Comparison of ENCODE assay signal across 8 cellular contexts in genomic region chr7:134547738-134548054, GRCh38. TPM values are rescaled to one million over a fixed set of nuclear protein-coding genes. Genes with fewer than 3 reads are reported as not detected.
DNase-seq lines count a peak whose midpoint lies in the region; ATAC-seq and TF ChIP-seq lines count a peak whose summit lies in the region.

No MANE protein-coding gene starts in this region.

- H3K79me2 ChIP-seq in hepatocyte (no peaks in the 10 kb centered on the region), smooth muscle cell (ENCODE audit: low read depth) (no peaks in the 10 kb centered on the region)

- peak overlapping the region; percentile 32 for H3K9ac ChIP-seq in smooth muscle cell (ENCODE audit: low read depth)

- H2AFZ ChIP-seq in hepatocyte (peak overlapping the region; percentile 19), smooth muscle cell (ENCODE audit: low read depth) (peak overlapping the region; percentile 80)

- peak overlapping the region; percentile 70 for H3K4me2 ChIP-seq in hepatocyte
- peak overlapping the region; percentile 86 for H3K4me2 ChIP-seq in smooth muscle cell

- peak; percentile 33 for DNase-seq in 8988T
- no peak for DNase-seq in activated naive CD8-positive, alpha-beta T cell treated with anti-CD3 and anti-CD28 coated beads for 36 hours
- peak; percentile 85 for DNase-seq in hepatocyte (ENCODE audit: low spot score)
- no peak for DNase-seq in smooth muscle cell (lab: John Stamatoyannopoulos, UW; ENCODE audit: unreplicated experiment)
- no peak for DNase-seq in NCI-H2196 (lab: John Stamatoyannopoulos, UW; ENCODE audit: unreplicated experiment)
- no peak for DNase-seq in DMS 273 (lab: John Stamatoyannopoulos, UW; ENCODE audit: unreplicated experiment)

- no peak overlapping the region for H3K27ac Mint-ChIP-seq in activated naive CD8-positive, alpha-beta T cell treated with anti-CD3 and anti-CD28 coated beads for 36 hours

- H3K27ac ChIP-seq in hepatocyte = peak overlapping the region; percentile 36
- H3K27ac ChIP-seq in smooth muscle cell (ENCODE audit: low read depth) = no peak overlapping the region

- peaks cover 5% of the 10 kb centered on the region for H3K4me1 ChIP-seq in hepatocyte (ENCODE audit: insufficient read depth)
- peaks cover 26% of the 10 kb centered on the region for H3K4me1 ChIP-seq in smooth muscle cell (ENCODE audit: low read depth)

- H3K27me3 Mint-ChIP-seq in activated naive CD8-positive, alpha-beta T cell treated with anti-CD3 and anti-CD28 coated beads for 36 hours = peaks cover 13% of the 10 kb centered on the region

- H3K9me2 ChIP-seq in hepatocyte (replicated peaks; ENCODE audit: insufficient read depth) = no peaks in the 10 kb centered on the region

- H3F3A ChIP-seq in smooth muscle cell (ENCODE audit: low read depth) = peaks cover 7% of the 10 kb centered on the region

- TF ChIP-seq CTCF in hepatocyte (IDR thresholded peaks at IDR 0.05; ENCODE audit: poor library complexity) = no peak
- no peak for TF ChIP-seq CTCF in smooth muscle cell (IDR thresholded peaks at IDR 0.05; ENCODE audit: borderline replicate concordance, insufficient read depth, poor library complexity, severe bottlenecking)

- H3K4me1 Mint-ChIP-seq in activated naive CD8-positive, alpha-beta T cell treated with anti-CD3 and anti-CD28 coated beads for 36 hours = peaks cover 6% of the 10 kb centered on the region

- 12% methylated on average over 10 of the region's 10 CpGs for WGBS in hepatocyte (ENCODE audit: low lambda C conversion rate, missing lambda C conversion rate)
- WGBS in smooth muscle cell (ENCODE audit: low lambda C conversion rate) = 10% methylated on average over 10 of the region's 10 CpGs

- no peaks in the 10 kb centered on the region for H3K9me3 ChIP-seq in hepatocyte (ENCODE audit: low read depth)
- H3K9me3 ChIP-seq in smooth muscle cell (replicated peaks; ENCODE audit: low read depth) = no peaks in the 10 kb centered on the region

- H3K9me3 Mint-ChIP-seq in activated naive CD8-positive, alpha-beta T cell treated with anti-CD3 and anti-CD28 coated beads for 36 hours = no peaks in the 10 kb centered on the region

- H3K4me3 Mint-ChIP-seq in activated naive CD8-positive, alpha-beta T cell treated with anti-CD3 and anti-CD28 coated beads for 36 hours = peak overlapping the region; percentile 13

- H3K36me3 ChIP-seq in hepatocyte (replicated peaks; ENCODE audit: insufficient read depth, low read depth) (no peaks in the 10 kb centered on the region), smooth muscle cell (ENCODE audit: low read depth) (no peaks in the 10 kb centered on the region)

- ATAC-seq in GM19023 (IDR thresholded peaks at IDR 0.05; ENCODE audit: unreplicated experiment) (peak; percentile 71), HG03066 (IDR thresholded peaks at IDR 0.05; ENCODE audit: low read depth, unreplicated experiment) (peak; percentile 74)

- H4K20me1 ChIP-seq in hepatocyte (ENCODE audit: insufficient read depth, poor library complexity, severe bottlenecking) = no peaks in the 10 kb centered on the region
- no peaks in the 10 kb centered on the region for H4K20me1 ChIP-seq in smooth muscle cell (ENCODE audit: low read depth)

- H3K36me3 Mint-ChIP-seq in activated naive CD8-positive, alpha-beta T cell treated with anti-CD3 and anti-CD28 coated beads for 36 hours = no peaks in the 10 kb centered on the region

- no peaks in the 10 kb centered on the region for H3K27me3 ChIP-seq in hepatocyte
- no peaks in the 10 kb centered on the region for H3K27me3 ChIP-seq in smooth muscle cell (ENCODE audit: low read depth)

- H3K4me3 ChIP-seq in hepatocyte = peak overlapping the region; percentile 11
- peak overlapping the region; percentile 55 for H3K4me3 ChIP-seq in smooth muscle cell

RNA-seq across cellular contexts. Expression of gene AKR1B15, which starts 1.2 kb away (rescaled TPM):
- not detected for total RNA-seq in activated naive CD8-positive, alpha-beta T cell treated with anti-CD3 and anti-CD28 coated beads for 36 hours
- total RNA-seq in hepatocyte (4.8 and 6.3 TPM in 2 replicates), smooth muscle cell (0.40 and 0.81 TPM in 2 replicates)
- polyA plus RNA-seq in hepatocyte (13.7 and 14.1 TPM in 2 replicates), smooth muscle cell (0.43 and 0.51 TPM in 2 replicates)

RNA-seq across cellular contexts. Expression of gene AKR1B10, which starts 20.3 kb away (rescaled TPM):
- not detected for total RNA-seq in activated naive CD8-positive, alpha-beta T cell treated with anti-CD3 and anti-CD28 coated beads for 36 hours
- total RNA-seq in hepatocyte (60.3 and 84.8 TPM in 2 replicates), smooth muscle cell (0.54 TPM in 1 of 2 replicates, not detected in the other)
- polyA plus RNA-seq in hepatocyte (94.4 and 95.0 TPM in 2 replicates), smooth muscle cell (0.93 TPM in 1 of 2 replicates, not detected in the other)

Comparison
In these comparisons a context has a peak if more than half of its experiments do, and no peak if none do; other contexts are left out.
1. DNase-seq: peak in 8988T (single experiment) and hepatocyte (single experiment); none in activated naive CD8-positive, alpha-beta T cell treated with anti-CD3 and anti-CD28 coated beads for 36 hours (single experiment), smooth muscle cell (single experiment), NCI-H2196 (single experiment) and DMS 273 (single experiment).
2. RNA of gene AKR1B10, which starts 20.3 kb away (total RNA-seq): 60.3 to 84.8 TPM in hepatocyte; 0.54 TPM in smooth muscle cell and not detected in activated naive CD8-positive, alpha-beta T cell treated with anti-CD3 and anti-CD28 coated beads for 36 hours; every median in the first group is over 10 times any median in the second.